22 cellular contexts compared by ENCODE assay signal in the genomic region with DNA sequence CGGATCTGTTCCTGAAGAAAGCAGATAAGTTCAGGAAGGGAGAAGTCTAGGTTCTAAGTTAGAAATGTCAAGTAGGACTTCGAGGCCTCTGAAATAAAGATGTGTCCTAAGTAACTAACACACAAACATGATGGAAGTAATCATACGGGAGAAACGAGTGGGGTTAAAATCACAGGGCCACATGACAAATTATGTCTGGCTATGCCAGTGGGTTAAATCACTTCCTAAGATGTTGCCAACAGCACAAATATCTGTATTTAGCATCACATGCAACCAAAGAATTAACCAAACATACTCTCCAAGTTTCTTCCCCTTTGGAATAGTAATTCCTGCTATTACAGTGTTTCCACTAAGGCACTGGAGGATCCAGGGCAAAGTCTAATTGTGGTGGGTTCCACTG.
"Had no signal": no experiment of that assay in that cellular context is flagged by ENCODE, and none has a peak within 500 bp of the region (broad histone marks: within the 10 kb centered on the region; RNA-seq: fewer than 3 reads in every experiment).

No MANE protein-coding gene starts in this region.

- DNase-seq: activated CD4-positive, alpha-beta T cell treated with anti-CD3 and anti-CD28 coated beads, Interleukin-2, amount 10 ng/mL, durations not matched to agents 24 days and 14 days; activated CD8-positive, alpha-beta T cell treated with anti-CD3 and anti-CD28 coated beads, Interleukin-2, amount 10 ng/mL, durations not matched to agents 7 days and 5 days; activated effector memory CD4-positive, alpha-beta T cell treated with Interleukin-2 at 50 U/mL for 16 hours; activated naive CD4-positive, alpha-beta T cell treated with anti-CD3 and anti-CD28 coated beads, Interleukin-2, amount 10 ng/mL, durations not matched to agents 7 days and 5 days; activated naive CD8-positive, alpha-beta T cell treated with anti-CD3 and anti-CD28 coated beads, Interleukin-2, amount 50 U/mL, for 24 hours; activated T-cell treated with anti-CD3 and anti-CD28 coated beads, Interleukin-2, amount 50 U/mL, for 48 hours; anterior cingulate cortex; dorsolateral prefrontal cortex; foreskin melanocyte; glutamatergic neuron; hippocampal formation; left cardiac atrium; midbrain; occipital lobe; right cardiac atrium; small intestine; stimulated activated CD4-positive, alpha-beta T cell treated with anti-CD3 and anti-CD28 coated beads, Interleukin-4, amount 100 ng/mL, for 1 hour had no signal

- H3K36me3 Mint-ChIP-seq: activated naive CD4-positive, alpha-beta T cell treated with anti-CD3 and anti-CD28 coated beads, Interleukin-2, amount 10 ng/mL, durations not matched to agents 7 days and 5 days; stimulated activated effector memory CD8-positive, alpha-beta T cell treated with anti-CD3 and anti-CD28 coated beads, Interleukin-12 subunit alpha, Interleukin-12 subunit beta, amount 100 ng/mL, for 72 hours had no signal

- H3K4me1 ChIP-seq: prostate gland had no signal

- H3K27ac Mint-ChIP-seq: activated CD4-positive, alpha-beta T cell treated with anti-CD3 and anti-CD28 coated beads, Interleukin-2, amount 10 ng/mL, durations not matched to agents 24 days and 14 days; activated CD8-positive, alpha-beta T cell treated with anti-CD3 and anti-CD28 coated beads, Interleukin-2, amount 10 ng/mL, durations not matched to agents 7 days and 5 days; activated naive CD4-positive, alpha-beta T cell treated with anti-CD3 and anti-CD28 coated beads, Interleukin-2, amount 10 ng/mL, durations not matched to agents 7 days and 5 days; activated naive CD8-positive, alpha-beta T cell treated with anti-CD3 and anti-CD28 coated beads, Interleukin-2, amount 50 U/mL, for 24 hours; stimulated activated effector memory CD8-positive, alpha-beta T cell treated with anti-CD3 and anti-CD28 coated beads, Interleukin-12 subunit alpha, Interleukin-12 subunit beta, amount 100 ng/mL, for 72 hours; T-helper 1 cell treated with Interleukin-12 subunit alpha and Interleukin-12 subunit beta and Interleukin-4 antibody, amounts not matched to agents 30 μg/mL and 1 μg/mL, for 36 hours had no signal

- H3K36me3 ChIP-seq: prostate gland had no signal

- H3K4me3 Mint-ChIP-seq: activated CD4-positive, alpha-beta T cell treated with anti-CD3 and anti-CD28 coated beads, Interleukin-2, amount 10 ng/mL, durations not matched to agents 24 days and 14 days; activated CD8-positive, alpha-beta T cell treated with anti-CD3 and anti-CD28 coated beads, Interleukin-2, amount 10 ng/mL, durations not matched to agents 7 days and 5 days; activated naive CD4-positive, alpha-beta T cell treated with anti-CD3 and anti-CD28 coated beads, Interleukin-2, amount 10 ng/mL, durations not matched to agents 7 days and 5 days; activated naive CD8-positive, alpha-beta T cell treated with anti-CD3 and anti-CD28 coated beads, Interleukin-2, amount 50 U/mL, for 24 hours; stimulated activated effector memory CD8-positive, alpha-beta T cell treated with anti-CD3 and anti-CD28 coated beads, Interleukin-12 subunit alpha, Interleukin-12 subunit beta, amount 100 ng/mL, for 72 hours; T-helper 1 cell treated with Interleukin-12 subunit alpha and Interleukin-12 subunit beta and Interleukin-4 antibody, amounts not matched to agents 30 μg/mL and 1 μg/mL, for 36 hours had no signal

- H3K4me1 Mint-ChIP-seq: stimulated activated effector memory CD8-positive, alpha-beta T cell treated with anti-CD3 and anti-CD28 coated beads, Interleukin-12 subunit alpha, Interleukin-12 subunit beta, amount 100 ng/mL, for 72 hours had no signal

- H3K27ac ChIP-seq: epithelial cell of prostate, prostate gland had no signal

- H3K27me3 ChIP-seq: dorsolateral prefrontal cortex had no signal

- ATAC-seq: activated CD8-positive, alpha-beta T cell treated with anti-CD3 and anti-CD28 coated beads, Interleukin-2, amount 10 ng/mL, durations not matched to agents 7 days and 5 days; activated naive CD8-positive, alpha-beta T cell treated with anti-CD3 and anti-CD28 coated beads, Interleukin-2, amount 50 U/mL, for 24 hours; left cardiac atrium; right cardiac atrium; stimulated activated effector memory CD8-positive, alpha-beta T cell treated with anti-CD3 and anti-CD28 coated beads, Interleukin-12 subunit alpha, Interleukin-12 subunit beta, amount 100 ng/mL, for 72 hours had no signal

- H3K4me3 ChIP-seq: lung, prostate gland had no signal

- H3K9me3 ChIP-seq: prostate gland had no signal

- H3K9me3 Mint-ChIP-seq: activated CD4-positive, alpha-beta T cell treated with anti-CD3 and anti-CD28 coated beads, Interleukin-2, amount 10 ng/mL, durations not matched to agents 24 days and 14 days; activated naive CD4-positive, alpha-beta T cell treated with anti-CD3 and anti-CD28 coated beads, Interleukin-2, amount 10 ng/mL, durations not matched to agents 7 days and 5 days; activated naive CD8-positive, alpha-beta T cell treated with anti-CD3 and anti-CD28 coated beads, Interleukin-2, amount 50 U/mL, for 24 hours; stimulated activated effector memory CD8-positive, alpha-beta T cell treated with anti-CD3 and anti-CD28 coated beads, Interleukin-12 subunit alpha, Interleukin-12 subunit beta, amount 100 ng/mL, for 72 hours; T-helper 1 cell treated with Interleukin-12 subunit alpha and Interleukin-12 subunit beta and Interleukin-4 antibody, amounts not matched to agents 30 μg/mL and 1 μg/mL, for 36 hours had no signal
